ENCODE assay signal across 8 cellular contexts in the genomic region with DNA sequence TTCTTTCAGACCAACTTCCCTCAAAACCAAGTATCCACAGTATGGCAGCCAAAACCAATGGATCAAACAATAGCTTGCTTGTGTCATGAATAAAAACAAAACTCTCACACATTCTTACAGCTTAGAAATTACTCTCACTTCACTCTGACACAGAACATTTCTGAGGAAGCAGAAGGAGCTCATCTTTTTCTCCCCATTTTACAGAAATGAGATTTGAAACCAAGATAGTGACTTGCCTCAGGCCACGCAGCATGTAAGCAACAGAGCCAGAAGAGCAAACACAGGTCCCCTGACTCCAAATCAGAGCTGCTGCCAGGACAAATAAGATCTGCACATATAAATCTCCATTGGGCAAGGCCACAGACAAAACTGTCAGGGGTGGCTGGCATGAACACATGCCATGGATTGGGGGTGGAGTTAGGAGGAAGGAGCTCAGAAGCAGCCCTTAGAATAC.
DNase-seq lines count a peak whose midpoint lies in the region; ATAC-seq and TF ChIP-seq lines count a peak whose summit lies in the region.

No MANE protein-coding gene starts in this region.

- H3K9me3 ChIP-seq in esophagus squamous epithelium = no peaks in the 10 kb centered on the region

- no peaks in the 10 kb centered on the region for H3K36me3 Mint-ChIP-seq in IgD-negative memory B cell

- peaks cover 40 to 54% (median 52%) of the 10 kb centered on the region in 3 donors for H3K4me1 Mint-ChIP-seq in IgD-negative memory B cell

- H3K27ac Mint-ChIP-seq in IgD-negative memory B cell = peak overlapping the region in 2 of 3 donors; percentile 36 to 86

- no peak overlapping the region for H3K4me3 ChIP-seq in esophagus squamous epithelium

- TF ChIP-seq CTCF in esophagus squamous epithelium (IDR thresholded peaks at IDR 0.05) = no peak

- H3K9me3 Mint-ChIP-seq in IgD-negative memory B cell = no peaks in the 10 kb centered on the region

- H3K27me3 ChIP-seq in esophagus squamous epithelium = no peaks in the 10 kb centered on the region

- peak overlapping the region in 3 of 4 donors; percentile 1 to 88 (median 49) for H3K4me3 Mint-ChIP-seq in IgD-negative memory B cell

- peaks cover 7 to 33% (median 18%) of the 10 kb centered on the region in 3 donors for H3K4me1 ChIP-seq in esophagus squamous epithelium

- 40 to 50% methylated on average over 1 of the region's 1 CpG for whole genome bisulfite sequencing in esophagus squamous epithelium, 2 donors

- no peaks in the 10 kb centered on the region for H3K36me3 ChIP-seq in esophagus squamous epithelium

- peak; percentile 72 for ATAC-seq in GM18498 (IDR thresholded peaks at IDR 0.05; ENCODE audit: unreplicated experiment)
- ATAC-seq in GM21360 (IDR thresholded peaks at IDR 0.05; ENCODE audit: unreplicated experiment) = peak; percentile 73
- no peak for ATAC-seq in HG02970 (IDR thresholded peaks at IDR 0.05; ENCODE audit: low FRiP score, unreplicated experiment)

- TF ChIP-seq POLR2A in esophagus squamous epithelium (IDR thresholded peaks at IDR 0.05) = no peak

- H3K27me3 Mint-ChIP-seq in IgD-negative memory B cell = no peaks in the 10 kb centered on the region

- intact Hi-C loops in esophagus squamous epithelium (cut with DNase I) = no loop called here

- DNase-seq in caudate nucleus (lab: John Stamatoyannopoulos, UW) (no peak), NCI-H2107 (lab: John Stamatoyannopoulos, UW) (no peak), NCI-H82 treated with DMSO at 0.1 percent for 48 hours (lab: John Stamatoyannopoulos, UW; ENCODE audit: unreplicated experiment) (no peak), esophagus squamous epithelium (lab: John Stamatoyannopoulos, UW) (no peak)

- peak overlapping the region; percentile 83 for H3K27ac ChIP-seq in caudate nucleus (ENCODE audit: low read depth, low read length)
- H3K27ac ChIP-seq in esophagus squamous epithelium = peak overlapping the region in 1 of 4 donors; percentile 21
